8 cellular contexts compared by ENCODE assay signal in genomic region chr16:15650019-15650697, GRCh38. TPM values are rescaled to one million over a fixed set of nuclear protein-coding genes. Genes with fewer than 3 reads are reported as not detected.
DNase-seq lines count a peak whose midpoint lies in the region; ATAC-seq, FAIRE-seq and TF ChIP-seq lines count a peak whose summit lies in the region.

A gene with protein sequence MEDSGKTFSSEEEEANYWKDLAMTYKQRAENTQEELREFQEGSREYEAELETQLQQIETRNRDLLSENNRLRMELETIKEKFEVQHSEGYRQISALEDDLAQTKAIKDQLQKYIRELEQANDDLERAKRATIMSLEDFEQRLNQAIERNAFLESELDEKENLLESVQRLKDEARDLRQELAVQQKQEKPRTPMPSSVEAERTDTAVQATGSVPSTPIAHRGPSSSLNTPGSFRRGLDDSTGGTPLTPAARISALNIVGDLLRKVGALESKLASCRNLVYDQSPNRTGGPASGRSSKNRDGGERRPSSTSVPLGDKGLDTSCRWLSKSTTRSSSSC (plus strand): TSS chr16:15650245. CDS start chr16:15664779, 14,534 bp downstream.

- peaks cover 17% of the 10 kb centered on the region for H3K36me3 Mint-ChIP-seq in activated naive CD8-positive, alpha-beta T cell treated with anti-CD3 and anti-CD28 coated beads, Interleukin-2, amount 10 ng/mL, durations not matched to agents 7 days and 5 days

- peak; percentile 66 for TF ChIP-seq POLR2A in NB4 (IDR thresholded peaks at IDR 0.05; ENCODE audit: extremely low read depth, insufficient read length)

- DNase-seq in GM10248 (ENCODE audit: extremely low spot score) (peak; percentile 95), HFF-Myc (ENCODE audit: extremely low read depth, low read depth) (peak; percentile 61), NB4 (ENCODE audit: low read depth) (peak; percentile 92), SW 1271 (lab: John Stamatoyannopoulos, UW) (peak; percentile 42 to 71), Right ventricle myocardium superior (peak; percentile 96), pancreas (peak; percentile 86 to 96 (median 91))
- DNase-seq in activated naive CD8-positive, alpha-beta T cell treated with anti-CD3 and anti-CD28 coated beads, Interleukin-2, amount 10 ng/mL, durations not matched to agents 7 days and 5 days: peak; percentile 86

- 0% methylated on average over 45 to 71 of the region's 71 CpGs for WGBS in pancreas, 2 donors
- under 1% methylated on average over 71 of the region's 71 CpGs for WGBS in thymus

- no peaks in the 10 kb centered on the region for H3K27me3 ChIP-seq in pancreas
- no peaks in the 10 kb centered on the region for H3K27me3 ChIP-seq in thymus (ENCODE audit: control insufficient read depth, insufficient read depth)

- peaks cover 28% of the 10 kb centered on the region for H3K4me1 Mint-ChIP-seq in activated naive CD8-positive, alpha-beta T cell treated with anti-CD3 and anti-CD28 coated beads, Interleukin-2, amount 10 ng/mL, durations not matched to agents 7 days and 5 days

- no peaks in the 10 kb centered on the region for H3K27me3 Mint-ChIP-seq in activated naive CD8-positive, alpha-beta T cell treated with anti-CD3 and anti-CD28 coated beads, Interleukin-2, amount 10 ng/mL, durations not matched to agents 7 days and 5 days

- no peaks in the 10 kb centered on the region for H3K9me3 Mint-ChIP-seq in activated naive CD8-positive, alpha-beta T cell treated with anti-CD3 and anti-CD28 coated beads, Interleukin-2, amount 10 ng/mL, durations not matched to agents 7 days and 5 days

- H3K27ac ChIP-seq in pancreas (peak within 1 kb of the TSS; percentile 31 to 76 (median 58)), thymus (ENCODE audit: low read depth) (peak within 1 kb of the TSS; percentile 92)

- intact Hi-C loops in Right ventricle myocardium superior (cut with DNase I) (no loop called here), pancreas (cut with DNase I) (no loop called here)

- CTCF ChIA-PET in GM10248 (lab: Yijun Ruan, JAX): interaction anchor here (1.1 to 1.6 kb wide), 2 partner anchors 12 to 16 kb away, joined by 3 to 5 read pairs; no protein-coding TSS in a partner anchor

- POLR2A ChIA-PET in GM10248 (lab: Yijun Ruan, JAX): no interaction called here
- POLR2A ChIA-PET in activated naive CD8-positive, alpha-beta T cell treated with anti-CD3 and anti-CD28 coated beads, Interleukin-2, amount 10 ng/mL, durations not matched to agents 7 days and 5 days (lab: Charles Lee): interaction anchor here (1.0 to 1.9 kb wide), 4 partner anchors 7 to 22 kb away, joined by 3 to 9 read pairs (median 6); partner anchors contain the start of gene MARF1

- H3K4me1 ChIP-seq in pancreas (peaks cover 0 to 7% (median 0%) of the 10 kb centered on the region in 3 donors), thymus (ENCODE audit: control insufficient read depth, insufficient read depth, low read length) (no peaks in the 10 kb centered on the region)

- no peak for FAIRE-seq in pancreas (lab: Jason Lieb, UNC)

- no peaks in the 10 kb centered on the region for H3K36me3 ChIP-seq in pancreas
- H3K36me3 ChIP-seq in thymus (ENCODE audit: control insufficient read depth, insufficient read depth): peaks cover 10% of the 10 kb centered on the region

- peak; percentile 96 for ATAC-seq in activated naive CD8-positive, alpha-beta T cell treated with anti-CD3 and anti-CD28 coated beads, Interleukin-2, amount 10 ng/mL, durations not matched to agents 7 days and 5 days (ENCODE audit: low read depth)
- peak; percentile 100 for ATAC-seq in Right ventricle myocardium superior (ENCODE audit: poor library complexity)
- ATAC-seq in pancreas: peak; percentile 99 to 100 (median 100)

- TF ChIP-seq CTCF in GM10248 (IDR thresholded peaks at IDR 0.05; ENCODE audit: control extremely low read depth, extremely low read depth, low read depth, missing control alignments) (no peak), HFF-Myc (IDR thresholded peaks at IDR 0.05; ENCODE audit: low read depth, low read length, missing control alignments) (no peak), NB4 (IDR thresholded peaks at IDR 0.05; ENCODE audit: low read depth, low read length) (no peak), pancreas (IDR thresholded peaks at IDR 0.05) (no peak)

- H3K9me3 ChIP-seq in pancreas (no peaks in the 10 kb centered on the region), thymus (ENCODE audit: control insufficient read depth) (no peaks in the 10 kb centered on the region)

- H3K4me3 Mint-ChIP-seq in activated naive CD8-positive, alpha-beta T cell treated with anti-CD3 and anti-CD28 coated beads, Interleukin-2, amount 10 ng/mL, durations not matched to agents 7 days and 5 days: peak within 1 kb of the TSS; percentile 100

- peak within 1 kb of the TSS; percentile 100 for H3K27ac Mint-ChIP-seq in activated naive CD8-positive, alpha-beta T cell treated with anti-CD3 and anti-CD28 coated beads, Interleukin-2, amount 10 ng/mL, durations not matched to agents 7 days and 5 days

- H3K4me3 ChIP-seq in HFF-Myc (replicated peaks; ENCODE audit: low read depth, low read length) (peak within 1 kb of the TSS; percentile 86), NB4 (ENCODE audit: low read depth, low read length) (peak within 1 kb of the TSS; percentile 78), pancreas (peak within 1 kb of the TSS; percentile 82 to 93 (median 92)), thymus (ENCODE audit: low read length) (peak within 1 kb of the TSS; percentile 98)

RNA-seq across cellular contexts. Expression of the gene that starts here (rescaled TPM):
- 100 to 1,000 TPM; 139 to 141 TPM for total RNA-seq in activated naive CD8-positive, alpha-beta T cell treated with anti-CD3 and anti-CD28 coated beads, Interleukin-2, amount 10 ng/mL, durations not matched to agents 7 days and 5 days
- total RNA-seq in Right ventricle myocardium superior: 12.6 TPM
- total RNA-seq in pancreas: 10 to 100 TPM in 1 of 6 donors, 1 to 10 TPM in 5; 4.1 to 13.2 (median 6.5) TPM
- 1 to 10 TPM; 3.3 TPM for polyA plus RNA-seq in pancreas
- 25.1 TPM for polyA plus RNA-seq in thymus

Comparison
In these comparisons a context has a peak if more than half of its experiments do, and no peak if none do; other contexts are left out.
1. Peak in every context shown above with its lines: DNase-seq, ATAC-seq, H3K4me3 ChIP-seq and H3K27ac ChIP-seq.
2. RNA of the gene that starts here (total RNA-seq): 139 to 141 TPM in activated naive CD8-positive, alpha-beta T cell treated with anti-CD3 and anti-CD28 coated beads, Interleukin-2, amount 10 ng/mL, durations not matched to agents 7 days and 5 days; 12.6 TPM in Right ventricle myocardium superior (single experiment) and 4.1 to 13.2 TPM in pancreas; every median in the first group is over 4 times any median in the second.